18 cellular contexts compared by ENCODE assay signal in genomic region chr1:165674599-165674998, GRCh38.
"Had no signal": no experiment of that assay in that cellular context is flagged by ENCODE, and none has a peak within 500 bp of the region (broad histone marks: within the 10 kb centered on the region; RNA-seq: fewer than 3 reads in every experiment).

No MANE protein-coding gene starts in this region.

- DNase-seq: effector CD4-positive, alpha-beta T cell; endodermal cell; gastrocnemius medialis; heart right ventricle; hypothalamus; kidney glomerular epithelial cell; mammary epithelial cell; naive thymus-derived CD8-positive, alpha-beta T cell; ovary; small intestine; stimulated activated CD4-positive, alpha-beta T cell treated with anti-CD3 and anti-CD28 coated beads, Interleukin-12 subunit alpha, Interleukin-12 subunit beta, amount 100 ng/mL, for 4 hours; stimulated activated naive CD4-positive, alpha-beta T cell; stomach; substantia nigra; transverse colon had no signal

- H3K4me3 ChIP-seq: gastrocnemius medialis, heart right ventricle, ovary, right atrium auricular region, stomach, thoracic aorta, transverse colon had no signal

- H3K27me3 ChIP-seq: gastrocnemius medialis, heart right ventricle, neutrophil, ovary, right atrium auricular region, stomach, transverse colon had no signal

- H3K27ac ChIP-seq: gastrocnemius medialis, heart right ventricle, neutrophil, ovary, right atrium auricular region, stomach, thoracic aorta, transverse colon had no signal
